ENCODE assay signal across 17 cellular contexts in genomic region chr2:128781888-128782385, GRCh38.
"Had no signal": no experiment of that assay in that cellular context is flagged by ENCODE, and none has a peak within 500 bp of the region (broad histone marks: within the 10 kb centered on the region; RNA-seq: fewer than 3 reads in every experiment).

No MANE protein-coding gene starts in this region.

- DNase-seq: activated CD4-positive, alpha-beta T cell treated with anti-CD3 and anti-CD28 coated beads, Interleukin-2, amount 50 U/mL, for 48 hours; activated CD4-positive, CD25-positive, alpha-beta regulatory T cell treated with anti-CD3 and anti-CD28 coated beads, Interleukin-2, amount 50 U/mL, for 72 hours; activated gamma-delta T cell treated with Interleukin-2 at 50 U/mL for 16 hours; activated naive CD8-positive, alpha-beta T cell treated with anti-CD3 and anti-CD28 coated beads, Interleukin-2, amount 10 ng/mL, durations not matched to agents 7 days and 5 days; activated T-cell treated with anti-CD3 and anti-CD28 coated beads, Interleukin-2, amount 50 U/mL, for 48 hours; brain microvascular endothelial cell; cerebellar nuclear complex; endodermal cell; right lobe of liver; stimulated activated CD4-positive, alpha-beta T cell treated with anti-CD3 and anti-CD28 coated beads, Interleukin-1b, Interleukin-23, amount 100 ng/mL, for 48 hours; thyroid gland; uterus had no signal

- H3K9me3 ChIP-seq: gastroesophageal sphincter, left lung, prostate gland, right lobe of liver, thyroid gland, uterus had no signal

- H3K4me3 Mint-ChIP-seq: activated naive CD8-positive, alpha-beta T cell treated with anti-CD3 and anti-CD28 coated beads, Interleukin-2, amount 10 ng/mL, durations not matched to agents 7 days and 5 days; dendritic cell treated with granulocyte-macrophage colony-stimulating factor and Interleukin-4, amounts not matched to agents 40 ng/mL and 50 ng/mL, for 4 days; endodermal cell; nephron had no signal

- H3K27me3 ChIP-seq: brain microvascular endothelial cell, right lobe of liver, thyroid gland, uterus had no signal

- H3K27ac Mint-ChIP-seq: activated naive CD8-positive, alpha-beta T cell treated with anti-CD3 and anti-CD28 coated beads, Interleukin-2, amount 10 ng/mL, durations not matched to agents 7 days and 5 days; dendritic cell treated with granulocyte-macrophage colony-stimulating factor and Interleukin-4, amounts not matched to agents 40 ng/mL and 50 ng/mL, for 4 days; endodermal cell; nephron had no signal

- H3K36me3 Mint-ChIP-seq: activated naive CD8-positive, alpha-beta T cell treated with anti-CD3 and anti-CD28 coated beads, Interleukin-2, amount 10 ng/mL, durations not matched to agents 7 days and 5 days had no signal

- H3K4me1 Mint-ChIP-seq: activated naive CD8-positive, alpha-beta T cell treated with anti-CD3 and anti-CD28 coated beads, Interleukin-2, amount 10 ng/mL, durations not matched to agents 7 days and 5 days had no signal

- H3K36me3 ChIP-seq: brain microvascular endothelial cell, gastroesophageal sphincter, left lung, prostate gland, right lobe of liver, thyroid gland, uterus had no signal

- H3K4me1 ChIP-seq: gastroesophageal sphincter, left lung, prostate gland, right lobe of liver, thyroid gland, uterus had no signal

- ATAC-seq: gastroesophageal sphincter, left lung, right lobe of liver had no signal

- H3K27me3 Mint-ChIP-seq: dendritic cell treated with granulocyte-macrophage colony-stimulating factor and Interleukin-4, amounts not matched to agents 40 ng/mL and 50 ng/mL, for 4 days had no signal

- H3K9me3 Mint-ChIP-seq: activated naive CD8-positive, alpha-beta T cell treated with anti-CD3 and anti-CD28 coated beads, Interleukin-2, amount 10 ng/mL, durations not matched to agents 7 days and 5 days; dendritic cell treated with granulocyte-macrophage colony-stimulating factor and Interleukin-4, amounts not matched to agents 40 ng/mL and 50 ng/mL, for 4 days; nephron had no signal

- H3K4me3 ChIP-seq: gastroesophageal sphincter, left lung, prostate gland, right lobe of liver, thyroid gland, uterus had no signal
